Comparison of ENCODE assay signal across 13 cellular contexts in genomic region chr9:121333950-121334773, GRCh38. TPM values are rescaled to one million over a fixed set of nuclear protein-coding genes. Genes with fewer than 3 reads are reported as not detected.
DNase-seq lines count a peak whose midpoint lies in the region; ATAC-seq, FAIRE-seq and TF ChIP-seq lines count a peak whose summit lies in the region.
"Had no signal": no experiment of that assay in that cellular context is flagged by ENCODE, and none has a peak within 500 bp of the region (broad histone marks: within the 10 kb centered on the region; RNA-seq: fewer than 3 reads in every experiment).

No MANE protein-coding gene starts in this region.

- DNase-seq in HFFc6 (no peak), bronchial epithelial cell (ENCODE audit: low read depth) (no peak), immature natural killer cell (no peak), NCI-H146 treated with DMSO at 0.1 percent for 48 hours (lab: John Stamatoyannopoulos, UW; ENCODE audit: unreplicated experiment) (no peak), SK-N-DZ (ENCODE audit: low spot score) (no peak), H7 (no peak)
- DNase-seq in stimulated activated effector memory CD8-positive, alpha-beta T cell treated with anti-CD3 and anti-CD28 coated beads, Interleukin-12 subunit alpha, Interleukin-12 subunit beta, amount 100 ng/mL, for 72 hours (ENCODE audit: low spot score in 2 of 2), result no peak
- DNase-seq: activated naive CD8-positive, alpha-beta T cell treated with anti-CD3 and anti-CD28 coated beads, Interleukin-2, amount 50 U/mL, for 24 hours; DMS79 treated with DMSO at 0.1 percent for 48 hours; NCI-H2171; stimulated activated CD4-positive, alpha-beta T cell treated with anti-CD3 and anti-CD28 coated beads, Interleukin-4, amount 100 ng/mL, for 1 hour had no signal

- peak overlapping the region; percentile 16; the same call in 1 of the 2 replicates for H3K4me3 Mint-ChIP-seq in HFFc6
- H3K4me3 Mint-ChIP-seq in immature natural killer cell, result no peak overlapping the region
- H3K4me3 Mint-ChIP-seq in stimulated activated effector memory CD8-positive, alpha-beta T cell treated with anti-CD3 and anti-CD28 coated beads, Interleukin-12 subunit alpha, Interleukin-12 subunit beta, amount 100 ng/mL, for 72 hours, result no peak overlapping the region
- H3K4me3 Mint-ChIP-seq: activated naive CD8-positive, alpha-beta T cell treated with anti-CD3 and anti-CD28 coated beads, Interleukin-2, amount 50 U/mL, for 24 hours had no signal

- no peak for ATAC-seq in stimulated activated effector memory CD8-positive, alpha-beta T cell treated with anti-CD3 and anti-CD28 coated beads, Interleukin-12 subunit alpha, Interleukin-12 subunit beta, amount 100 ng/mL, for 72 hours
- no peak for ATAC-seq in HG03196 (IDR thresholded peaks at IDR 0.05; ENCODE audit: unreplicated experiment)
- ATAC-seq: activated naive CD8-positive, alpha-beta T cell treated with anti-CD3 and anti-CD28 coated beads, Interleukin-2, amount 50 U/mL, for 24 hours; HCT116 had no signal

- peak overlapping the region; percentile 63 for H3K27ac Mint-ChIP-seq in HFFc6
- H3K27ac Mint-ChIP-seq in immature natural killer cell, result peak overlapping the region in 4 of 6 donors; percentile 32 to 74 (median 38)
- peak overlapping the region; percentile 2 for H3K27ac Mint-ChIP-seq in stimulated activated effector memory CD8-positive, alpha-beta T cell treated with anti-CD3 and anti-CD28 coated beads, Interleukin-12 subunit alpha, Interleukin-12 subunit beta, amount 100 ng/mL, for 72 hours
- H3K27ac Mint-ChIP-seq: activated naive CD8-positive, alpha-beta T cell treated with anti-CD3 and anti-CD28 coated beads, Interleukin-2, amount 50 U/mL, for 24 hours had no signal

- H3K4me3 ChIP-seq in bronchial epithelial cell (ENCODE audit: low read depth, low read length), result no peak overlapping the region
- no peak overlapping the region for H3K4me3 ChIP-seq in H7 (ENCODE audit: insufficient read depth, low read depth, low read length)

- H3K27me3 Mint-ChIP-seq in HFFc6 (ENCODE audit: insufficient read depth) (peaks cover 13% of the 10 kb centered on the region), immature natural killer cell (ENCODE audit: low read depth in 3 of 3) (peaks cover 0 to 2% (median 0%) of the 10 kb centered on the region in 3 donors)
- H3K27me3 Mint-ChIP-seq: activated naive CD8-positive, alpha-beta T cell treated with anti-CD3 and anti-CD28 coated beads, Interleukin-2, amount 50 U/mL, for 24 hours had no signal

- no peaks in the 10 kb centered on the region for H3K9me3 Mint-ChIP-seq in HFFc6
- H3K9me3 Mint-ChIP-seq in immature natural killer cell, result no peaks in the 10 kb centered on the region
- no peaks in the 10 kb centered on the region for H3K9me3 Mint-ChIP-seq in stimulated activated effector memory CD8-positive, alpha-beta T cell treated with anti-CD3 and anti-CD28 coated beads, Interleukin-12 subunit alpha, Interleukin-12 subunit beta, amount 100 ng/mL, for 72 hours
- H3K9me3 Mint-ChIP-seq: activated naive CD8-positive, alpha-beta T cell treated with anti-CD3 and anti-CD28 coated beads, Interleukin-2, amount 50 U/mL, for 24 hours had no signal

- peaks cover 78% of the 10 kb centered on the region for H3K36me3 Mint-ChIP-seq in HFFc6 (ENCODE audit: low read depth)
- H3K36me3 Mint-ChIP-seq in immature natural killer cell, result peaks cover 23 to 60% (median 29%) of the 10 kb centered on the region in 3 donors
- peaks cover 37% of the 10 kb centered on the region for H3K36me3 Mint-ChIP-seq in stimulated activated effector memory CD8-positive, alpha-beta T cell treated with anti-CD3 and anti-CD28 coated beads, Interleukin-12 subunit alpha, Interleukin-12 subunit beta, amount 100 ng/mL, for 72 hours

- peaks cover 18% of the 10 kb centered on the region for H3K36me3 ChIP-seq in bronchial epithelial cell (ENCODE audit: control insufficient read depth, insufficient read depth, low read length)
- no peaks in the 10 kb centered on the region for H3K36me3 ChIP-seq in H7 (replicated peaks; ENCODE audit: control insufficient read depth, insufficient read depth, low read length)

- no peaks in the 10 kb centered on the region for H3K27me3 ChIP-seq in bronchial epithelial cell (ENCODE audit: control insufficient read depth, insufficient read depth, low read length)
- no peaks in the 10 kb centered on the region for H3K27me3 ChIP-seq in H7 (ENCODE audit: control insufficient read depth, insufficient read depth, low read length)

- peak; percentile 36 for FAIRE-seq in bronchial epithelial cell (lab: Jason Lieb, UNC)

- TF ChIP-seq CTCF in HFFc6 (IDR thresholded peaks at IDR 0.05) (no peak), bronchial epithelial cell (IDR thresholded peaks at IDR 0.05; ENCODE audit: insufficient read depth, low read length, severe bottlenecking) (no peak)

- H3K4me1 Mint-ChIP-seq in HFFc6 (ENCODE audit: low read depth) (peaks cover 43% of the 10 kb centered on the region), immature natural killer cell (peaks cover 62 to 69% of the 10 kb centered on the region in 2 donors)
- peaks cover 15% of the 10 kb centered on the region for H3K4me1 Mint-ChIP-seq in stimulated activated effector memory CD8-positive, alpha-beta T cell treated with anti-CD3 and anti-CD28 coated beads, Interleukin-12 subunit alpha, Interleukin-12 subunit beta, amount 100 ng/mL, for 72 hours
- H3K4me1 Mint-ChIP-seq: activated naive CD8-positive, alpha-beta T cell treated with anti-CD3 and anti-CD28 coated beads, Interleukin-2, amount 50 U/mL, for 24 hours had no signal

RNA-seq across cellular contexts. Expression of gene STOM, which starts 35.9 kb away (rescaled TPM):
- 100 to 1,000 TPM in 5 of 6 experiments, 10 to 100 TPM in 1; 85.4 to 151 (median 138) TPM for total RNA-seq in HFFc6 (2021; fragmentation: NEBNext Ultra II Directional; extraction: Animal tissue kit (Norgen Biotek cat#: 25700))
- total RNA-seq in bronchial epithelial cell, result 215 and 356 TPM in 2 replicates
- polyA plus RNA-seq in immature natural killer cell, result 100 to 1,000 TPM; 472 to 632 (median 495) TPM
- polyA plus RNA-seq in SK-N-DZ (2014; cell fraction: cytosol; rRNA removed), result 0.09 TPM in 1 of 2 replicates, not detected in the other
- not detected in 2 replicates for polyA plus RNA-seq in SK-N-DZ (2014; cell fraction: nucleus; rRNA removed)
- 51.8 and 53.2 TPM in 2 replicates for total RNA-seq in H7 (2014; rRNA removed; shearing (Covaris generic))

Comparison
In these comparisons a context has a peak if more than half of its experiments do, and no peak if none do; other contexts are left out.
1. H3K27ac Mint-ChIP-seq: peak in every context shown above with its lines; median percentile 63 in HFFc6; 38 in immature natural killer cell; 2 in stimulated activated effector memory CD8-positive, alpha-beta T cell treated with anti-CD3 and anti-CD28 coated beads, Interleukin-12 subunit alpha, Interleukin-12 subunit beta, amount 100 ng/mL, for 72 hours.